ENCODE assay signal across 18 cellular contexts in the genomic region with DNA sequence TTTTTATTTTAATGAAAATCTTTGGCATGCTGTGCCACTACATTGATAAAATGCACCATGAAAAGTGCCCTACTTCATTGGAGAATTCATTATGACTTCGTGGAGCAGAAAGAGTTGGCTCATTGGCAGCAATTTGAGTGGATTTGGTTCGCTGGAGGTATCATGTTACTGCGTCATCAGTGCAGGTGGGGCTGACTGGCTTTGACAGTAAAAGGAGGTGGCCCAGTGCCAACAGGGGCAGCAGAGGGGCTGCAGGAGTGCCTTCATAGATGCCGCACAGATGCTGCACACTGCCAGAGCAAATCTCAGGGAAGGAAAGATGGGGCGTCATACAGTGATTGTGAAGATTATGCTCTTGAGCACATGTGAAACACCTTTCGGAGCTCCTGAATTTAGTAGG. TPM values are rescaled to one million over a fixed set of nuclear protein-coding genes. Genes with fewer than 3 reads are reported as not detected.
DNase-seq lines count a peak whose midpoint lies in the region; ATAC-seq and TF ChIP-seq lines count a peak whose summit lies in the region.
"Had no signal": no experiment of that assay in that cellular context is flagged by ENCODE, and none has a peak within 500 bp of the region (broad histone marks: within the 10 kb centered on the region; RNA-seq: fewer than 3 reads in every experiment).

No MANE protein-coding gene starts in this region.

- H3K4me1 ChIP-seq in endodermal cell (ENCODE audit: control insufficient read depth, insufficient read depth, low read length): peaks cover 10% of the 10 kb centered on the region
- peaks cover 5% of the 10 kb centered on the region for H3K4me1 ChIP-seq in body of pancreas

- H3K27ac Mint-ChIP-seq in endodermal cell: no peak overlapping the region
- no peak overlapping the region for H3K27ac Mint-ChIP-seq in activated T-helper 2 cell treated with anti-CD3 and anti-CD28 coated beads, Interferon-gamma antibody, Interleukin-2, Interleukin-4, amounts not matched to agents 10 μg/mL and 5 μg/mL and 100 μg/mL, durations not matched to agents 14 hours and 24 hours and 36 hours
- H3K27ac Mint-ChIP-seq: activated naive CD4-positive, alpha-beta T cell treated with anti-CD3 and anti-CD28 coated beads for 36 hours had no signal

- peaks cover 10% of the 10 kb centered on the region for H3K4me1 Mint-ChIP-seq in endodermal cell
- no peaks in the 10 kb centered on the region for H3K4me1 Mint-ChIP-seq in activated T-helper 2 cell treated with anti-CD3 and anti-CD28 coated beads, Interferon-gamma antibody, Interleukin-2, Interleukin-4, amounts not matched to agents 10 μg/mL and 5 μg/mL and 100 μg/mL, durations not matched to agents 14 hours and 24 hours and 36 hours (ENCODE audit: low read depth)

- peaks cover 41% of the 10 kb centered on the region for H3K27me3 Mint-ChIP-seq in endodermal cell (ENCODE audit: insufficient read depth)
- H3K27me3 Mint-ChIP-seq in activated T-helper 2 cell treated with anti-CD3 and anti-CD28 coated beads, Interferon-gamma antibody, Interleukin-2, Interleukin-4, amounts not matched to agents 10 μg/mL and 5 μg/mL and 100 μg/mL, durations not matched to agents 14 hours and 24 hours and 36 hours (ENCODE audit: low read depth): peaks cover 11% of the 10 kb centered on the region

- H3K27ac ChIP-seq in endodermal cell (ENCODE audit: low read depth, low read length) (no peak overlapping the region), body of pancreas (no peak overlapping the region)
- H3K27ac ChIP-seq: neutrophil had no signal

- H3K9me3 Mint-ChIP-seq in endodermal cell: no peaks in the 10 kb centered on the region
- H3K9me3 Mint-ChIP-seq in activated T-helper 2 cell treated with anti-CD3 and anti-CD28 coated beads, Interferon-gamma antibody, Interleukin-2, Interleukin-4, amounts not matched to agents 10 μg/mL and 5 μg/mL and 100 μg/mL, durations not matched to agents 14 hours and 24 hours and 36 hours: no peaks in the 10 kb centered on the region
- H3K9me3 Mint-ChIP-seq: activated naive CD4-positive, alpha-beta T cell treated with anti-CD3 and anti-CD28 coated beads for 36 hours had no signal

- TF ChIP-seq POLR2A in body of pancreas (IDR thresholded peaks at IDR 0.05): no peak

- DNase-seq in Daoy (ENCODE audit: low read depth) (peak; percentile 13), NCI-H1436 treated with DMSO at 0.1 percent for 48 hours (lab: John Stamatoyannopoulos, UW) (peak; percentile 33), NCI-H446 treated with DMSO at 0.1 percent for 48 hours (lab: John Stamatoyannopoulos, UW) (peak; percentile 31), endodermal cell (no peak), body of pancreas (no peak)
- no peak for DNase-seq in activated T-helper 2 cell treated with anti-CD3 and anti-CD28 coated beads, Interferon-gamma antibody, Interleukin-2, Interleukin-4, amounts not matched to agents 10 μg/mL and 5 μg/mL and 100 μg/mL, durations not matched to agents 14 hours and 24 hours and 36 hours (ENCODE audit: low spot score)
- DNase-seq: activated CD4-positive, CD25-positive, alpha-beta regulatory T cell treated with anti-CD3 and anti-CD28 coated beads, Interleukin-2, amount 50 U/mL, for 72 hours; activated CD8-positive, alpha-beta memory T cell treated with anti-CD3 and anti-CD28 coated beads, Interleukin-2, amount 50 U/mL, for 48 hours; activated naive CD4-positive, alpha-beta T cell treated with anti-CD3 and anti-CD28 coated beads for 36 hours; Calu3; dermis blood vessel endothelial cell; islet precursor cell had no signal

- no peak overlapping the region for H3K9ac ChIP-seq in endodermal cell (ENCODE audit: extremely low read depth, low read length, poor library complexity, severe bottlenecking)

- H3K9me3 ChIP-seq in endodermal cell (ENCODE audit: control insufficient read depth, low read length) (peaks cover 7% of the 10 kb centered on the region), body of pancreas (no peaks in the 10 kb centered on the region)
- H3K9me3 ChIP-seq: neutrophil had no signal

- no peak for ATAC-seq in GM19324 (IDR thresholded peaks at IDR 0.05; ENCODE audit: low FRiP score, unreplicated experiment)
- ATAC-seq in body of pancreas: no peak
- no peak for ATAC-seq in GM21619 (IDR thresholded peaks at IDR 0.05; ENCODE audit: unreplicated experiment)
- ATAC-seq: esophagus mucosa, Right ventricle myocardium inferior had no signal

- H3K27me3 ChIP-seq in endodermal cell (ENCODE audit: control insufficient read depth, insufficient read depth, low read length, poor library complexity, severe bottlenecking) (no peaks in the 10 kb centered on the region), body of pancreas (no peaks in the 10 kb centered on the region)

- TF ChIP-seq CTCF in endodermal cell (conservative IDR thresholded peaks at IDR 0.05) (peak; percentile 34), body of pancreas (IDR thresholded peaks at IDR 0.05) (no peak)

- H3K36me3 ChIP-seq in endodermal cell (ENCODE audit: control insufficient read depth, insufficient read depth, low read length): no peaks in the 10 kb centered on the region
- H3K36me3 ChIP-seq in body of pancreas (replicated peaks in 1 of 2; ENCODE audit: insufficient read depth in 1 of 2, low read depth in 2 of 2): no peaks in the 10 kb centered on the region
- H3K36me3 ChIP-seq: neutrophil had no signal

- no peak overlapping the region for H3K4me3 Mint-ChIP-seq in endodermal cell
- no peak overlapping the region for H3K4me3 Mint-ChIP-seq in activated T-helper 2 cell treated with anti-CD3 and anti-CD28 coated beads, Interferon-gamma antibody, Interleukin-2, Interleukin-4, amounts not matched to agents 10 μg/mL and 5 μg/mL and 100 μg/mL, durations not matched to agents 14 hours and 24 hours and 36 hours (ENCODE audit: low read depth)
- H3K4me3 Mint-ChIP-seq: activated naive CD4-positive, alpha-beta T cell treated with anti-CD3 and anti-CD28 coated beads for 36 hours; brain had no signal

- H3K4me3 ChIP-seq in endodermal cell (ENCODE audit: low read length) (no peak overlapping the region), body of pancreas (no peak overlapping the region)

- 75 to 80% methylated on average over 5 to 6 of the region's 6 CpGs for WGBS in endodermal cell (ENCODE audit: insufficient coverage in 1 of 2, insufficient read length in 1 of 2), 2 experiments
- WGBS in body of pancreas, 2 donors: 69 to 76% methylated on average over 6 of the region's 6 CpGs

- H3K36me3 Mint-ChIP-seq in endodermal cell (ENCODE audit: low read depth): no peaks in the 10 kb centered on the region
- H3K36me3 Mint-ChIP-seq in activated T-helper 2 cell treated with anti-CD3 and anti-CD28 coated beads, Interferon-gamma antibody, Interleukin-2, Interleukin-4, amounts not matched to agents 10 μg/mL and 5 μg/mL and 100 μg/mL, durations not matched to agents 14 hours and 24 hours and 36 hours (ENCODE audit: low read depth): no peaks in the 10 kb centered on the region
- H3K36me3 Mint-ChIP-seq: brain had no signal

- intact Hi-C loops in activated T-helper 2 cell treated with anti-CD3 and anti-CD28 coated beads, Interferon-gamma antibody, Interleukin-2, Interleukin-4, amounts not matched to agents 10 μg/mL and 5 μg/mL and 100 μg/mL, durations not matched to agents 14 hours and 24 hours and 36 hours (cut with micrococcal nuclease): no loop called here
- intact Hi-C loops in body of pancreas (cut with DNase I): no loop called here

RNA-seq across cellular contexts. Expression of gene FZD1, which starts 22.2 kb away (rescaled TPM):
- total RNA-seq in Daoy (2014; rRNA removed; shearing (Covaris generic)): 4.7 and 5.1 TPM in 2 replicates
- 1 to 10 TPM; 2.5 to 4.7 TPM for total RNA-seq in endodermal cell
- 7.4 TPM for polyA plus RNA-seq in endodermal cell (2013, experiment 1 of 2)
- polyA plus RNA-seq in endodermal cell (2013, experiment 2 of 2): 7.5 TPM
- total RNA-seq in activated T-helper 2 cell treated with anti-CD3 and anti-CD28 coated beads, Interferon-gamma antibody, Interleukin-2, Interleukin-4, amounts not matched to agents 10 μg/mL and 5 μg/mL and 100 μg/mL, durations not matched to agents 14 hours and 24 hours and 36 hours: 0.80 and 0.84 TPM in 2 replicates
- 10 to 100 TPM in 1 of 2 donors, 1 to 10 TPM in 1; 6.3 to 10.1 TPM for total RNA-seq in body of pancreas

Comparison
In these comparisons a context has a peak if more than half of its experiments do, and no peak if none do; other contexts are left out.
1. DNase-seq: peak in Daoy (single experiment), NCI-H1436 treated with DMSO at 0.1 percent for 48 hours (single experiment) and NCI-H446 treated with DMSO at 0.1 percent for 48 hours (single experiment); none in endodermal cell (single experiment), activated T-helper 2 cell treated with anti-CD3 and anti-CD28 coated beads, Interferon-gamma antibody, Interleukin-2, Interleukin-4, amounts not matched to agents 10 μg/mL and 5 μg/mL and 100 μg/mL, durations not matched to agents 14 hours and 24 hours and 36 hours (single experiment) and body of pancreas (0 of 4).